Comparison of ENCODE assay signal across 11 cellular contexts in the genomic region with DNA sequence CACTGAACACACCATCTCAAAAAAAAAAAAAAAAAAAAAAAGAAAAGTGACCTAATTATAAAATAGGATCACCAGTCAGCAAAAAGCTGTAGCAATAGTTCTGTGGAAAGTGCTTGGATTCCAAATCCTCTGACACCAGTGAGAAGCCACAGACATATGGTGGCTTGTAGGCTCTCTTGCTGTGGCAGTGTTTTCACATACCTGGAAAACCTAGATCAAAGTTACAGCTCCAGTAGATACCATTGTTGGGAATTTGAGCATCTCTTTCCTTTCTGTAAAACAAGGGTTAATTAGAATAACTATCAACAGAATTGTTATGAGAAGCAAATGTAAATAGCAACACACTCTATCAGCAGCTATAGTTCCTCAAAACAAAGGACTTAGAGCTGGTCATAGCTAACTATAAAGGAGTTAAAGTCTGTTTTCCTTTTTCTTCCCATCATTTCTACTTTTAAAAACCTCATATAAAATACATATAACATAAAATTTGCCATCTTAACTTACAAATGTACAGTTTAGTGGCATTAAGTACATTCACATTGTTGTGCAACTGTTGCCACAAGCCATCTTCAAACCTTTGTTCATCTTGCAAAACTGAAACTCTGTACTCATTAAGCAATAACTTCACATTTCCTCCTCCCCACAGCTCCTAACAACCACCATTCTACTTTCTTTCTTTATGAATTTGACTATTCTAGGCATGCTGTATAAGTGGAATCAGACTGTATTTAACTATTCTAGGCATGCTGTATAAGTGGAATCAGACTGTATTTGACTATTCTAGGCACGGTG. TPM values are rescaled to one million over a fixed set of nuclear protein-coding genes. Genes with fewer than 3 reads are reported as not detected.
DNase-seq lines count a peak whose midpoint lies in the region; ATAC-seq and TF ChIP-seq lines count a peak whose summit lies in the region.
"Had no signal": no experiment of that assay in that cellular context is flagged by ENCODE, and none has a peak within 500 bp of the region (broad histone marks: within the 10 kb centered on the region; RNA-seq: fewer than 3 reads in every experiment).

No MANE protein-coding gene starts in this region.

- no peak for DNase-seq in activated CD4-positive, alpha-beta T cell treated with anti-CD3 and anti-CD28 coated beads for 36 hours
- DNase-seq in activated CD4-positive, alpha-beta T cell treated with anti-CD3 and anti-CD28 coated beads, Interleukin-2, amount 50 U/mL, for 1 hour: no peak
- peak; percentile 92 for DNase-seq in NOMO-1 treated with DMSO at 0.1 percent for 48 hours (lab: John Stamatoyannopoulos, UW; ENCODE audit: unreplicated experiment)
- no peak for DNase-seq in naive thymus-derived CD4-positive, alpha-beta T cell
- no peak for DNase-seq in NCI-H82 treated with DMSO at 0.1 percent for 48 hours (lab: John Stamatoyannopoulos, UW; ENCODE audit: unreplicated experiment)
- no peak for DNase-seq in dorsolateral prefrontal cortex
- DNase-seq: activated CD8-positive, alpha-beta memory T cell treated with anti-CD3 and anti-CD28 coated beads, Interleukin-2, amount 50 U/mL, for 4 hours; effector memory CD8-positive, alpha-beta T cell had no signal

- intact Hi-C loops in activated CD4-positive, alpha-beta T cell treated with anti-CD3 and anti-CD28 coated beads for 36 hours (cut with DNase I, micrococcal nuclease): no loop called here
- intact Hi-C loops in naive thymus-derived CD4-positive, alpha-beta T cell (cut with micrococcal nuclease): no loop called here
- intact Hi-C loops in dorsolateral prefrontal cortex (cut with DNase I): no loop called here

- no peaks in the 10 kb centered on the region for H3K4me1 ChIP-seq in naive thymus-derived CD4-positive, alpha-beta T cell (ENCODE audit: control insufficient read depth in 2 of 2, insufficient read depth in 2 of 2, low read length in 2 of 2)

- H3K36me3 Mint-ChIP-seq in activated CD4-positive, alpha-beta T cell treated with anti-CD3 and anti-CD28 coated beads for 36 hours (ENCODE audit: low read depth): no peaks in the 10 kb centered on the region
- peaks cover 0 to 4% (median 0%) of the 10 kb centered on the region in 5 donors for H3K36me3 Mint-ChIP-seq in naive thymus-derived CD4-positive, alpha-beta T cell

- H3K9me3 ChIP-seq in naive thymus-derived CD4-positive, alpha-beta T cell (ENCODE audit: control insufficient read depth in 2 of 3, low read length in 3 of 3): no peaks in the 10 kb centered on the region

- peaks cover 0 to 2% (median 0%) of the 10 kb centered on the region in 3 experiments for H3K36me3 ChIP-seq in naive thymus-derived CD4-positive, alpha-beta T cell (ENCODE audit: control insufficient read depth in 2 of 3, insufficient read depth in 3 of 3, low read length in 3 of 3)

- ATAC-seq in activated CD4-positive, alpha-beta T cell treated with anti-CD3 and anti-CD28 coated beads for 36 hours: peak; percentile 68
- ATAC-seq in HG02981 (IDR thresholded peaks at IDR 0.05; ENCODE audit: unreplicated experiment) (peak; percentile 77), esophagus mucosa (no peak)
- peak; percentile 31 for ATAC-seq in naive thymus-derived CD4-positive, alpha-beta T cell
- ATAC-seq: effector memory CD8-positive, alpha-beta T cell had no signal

- no peak overlapping the region for H3K27ac ChIP-seq in naive thymus-derived CD4-positive, alpha-beta T cell (ENCODE audit: low read depth, low read length)
- no peak overlapping the region for H3K27ac ChIP-seq in dorsolateral prefrontal cortex
- H3K27ac ChIP-seq: 22Rv1 had no signal

- H3K9me3 Mint-ChIP-seq in activated CD4-positive, alpha-beta T cell treated with anti-CD3 and anti-CD28 coated beads for 36 hours (ENCODE audit: low read depth): no peaks in the 10 kb centered on the region
- H3K9me3 Mint-ChIP-seq in naive thymus-derived CD4-positive, alpha-beta T cell: no peaks in the 10 kb centered on the region
- H3K9me3 Mint-ChIP-seq: effector memory CD8-positive, alpha-beta T cell had no signal

- TF ChIP-seq CTCF in dorsolateral prefrontal cortex (IDR thresholded peaks at IDR 0.05 in 54 of 56, conservative IDR thresholded peaks at IDR 0.05 in 2 of 56; ENCODE audit: low read depth in 1 of 56, partially characterized antibody in 56 of 56): no peak

- H3K27ac Mint-ChIP-seq in activated CD4-positive, alpha-beta T cell treated with anti-CD3 and anti-CD28 coated beads for 36 hours: no peak overlapping the region
- H3K27ac Mint-ChIP-seq in naive thymus-derived CD4-positive, alpha-beta T cell: no peak overlapping the region
- H3K27ac Mint-ChIP-seq: effector memory CD8-positive, alpha-beta T cell had no signal

- CTCF ChIA-PET in activated CD4-positive, alpha-beta T cell treated with anti-CD3 and anti-CD28 coated beads for 36 hours (lab: Charles Lee): no interaction called here
- CTCF ChIA-PET in naive thymus-derived CD4-positive, alpha-beta T cell (lab: Charles Lee): no interaction called here

- no peak overlapping the region for H3K4me3 ChIP-seq in naive thymus-derived CD4-positive, alpha-beta T cell (ENCODE audit: low read length)
- H3K4me3 ChIP-seq in dorsolateral prefrontal cortex: no peak overlapping the region

- POLR2A ChIA-PET in activated CD4-positive, alpha-beta T cell treated with anti-CD3 and anti-CD28 coated beads for 36 hours (lab: Charles Lee): no interaction called here
- POLR2A ChIA-PET in naive thymus-derived CD4-positive, alpha-beta T cell (lab: Charles Lee): interaction anchor here (0.7 kb wide), 1 partner anchor 103 kb away, joined by 4 read pairs; no protein-coding TSS in a partner anchor

- H3K4me1 Mint-ChIP-seq in activated CD4-positive, alpha-beta T cell treated with anti-CD3 and anti-CD28 coated beads for 36 hours: peaks cover 14% of the 10 kb centered on the region
- H3K4me1 Mint-ChIP-seq in naive thymus-derived CD4-positive, alpha-beta T cell: peaks cover 12 to 20% (median 14%) of the 10 kb centered on the region in 7 donors

- peaks cover 4 to 16% of the 10 kb centered on the region in 2 donors for H3K27me3 ChIP-seq in naive thymus-derived CD4-positive, alpha-beta T cell (ENCODE audit: control insufficient read depth in 2 of 2, insufficient read depth in 2 of 2, low read length in 2 of 2)
- H3K27me3 ChIP-seq in dorsolateral prefrontal cortex: peaks cover 0 to 16% (median 0%) of the 10 kb centered on the region in 45 donors

- peaks cover 31% of the 10 kb centered on the region for H3K27me3 Mint-ChIP-seq in activated CD4-positive, alpha-beta T cell treated with anti-CD3 and anti-CD28 coated beads for 36 hours
- H3K27me3 Mint-ChIP-seq in naive thymus-derived CD4-positive, alpha-beta T cell: peaks cover 37 to 53% (median 48%) of the 10 kb centered on the region in 5 donors

- H3K4me3 Mint-ChIP-seq in activated CD4-positive, alpha-beta T cell treated with anti-CD3 and anti-CD28 coated beads for 36 hours: no peak overlapping the region
- H3K4me3 Mint-ChIP-seq in naive thymus-derived CD4-positive, alpha-beta T cell: no peak overlapping the region
- H3K4me3 Mint-ChIP-seq: effector memory CD8-positive, alpha-beta T cell had no signal

RNA-seq across cellular contexts. Expression of a gene that starts 4.3 kb away (rescaled TPM):
- total RNA-seq in activated CD4-positive, alpha-beta T cell treated with anti-CD3 and anti-CD28 coated beads for 36 hours: not detected
- total RNA-seq in naive thymus-derived CD4-positive, alpha-beta T cell: under 1 TPM in 2 of 5 experiments, not detected in 3; 0.56 TPM
- polyA plus RNA-seq in naive thymus-derived CD4-positive, alpha-beta T cell: not detected
- total RNA-seq in dorsolateral prefrontal cortex (10 to 100 TPM in 4 of 120 experiments, 1 to 10 TPM in 114, under 1 TPM in 2; 0.72 to 13.2 (median 3.1) TPM), esophagus mucosa (0.04 TPM)

RNA-seq across cellular contexts. Expression of a gene that starts 46.2 kb away (rescaled TPM):
- total RNA-seq in activated CD4-positive, alpha-beta T cell treated with anti-CD3 and anti-CD28 coated beads for 36 hours: 10 to 100 TPM; 20.8 to 21.5 TPM
- total RNA-seq in naive thymus-derived CD4-positive, alpha-beta T cell: 10 to 100 TPM in 4 of 5 experiments, 1 to 10 TPM in 1; 8.8 to 21.5 (median 18.7) TPM
- 10 to 100 TPM in 1 of 2 donors, 1 to 10 TPM in 1; 7.6 to 15.3 TPM for polyA plus RNA-seq in naive thymus-derived CD4-positive, alpha-beta T cell
- total RNA-seq in dorsolateral prefrontal cortex (10 to 100 TPM; 16.2 to 37.8 (median 25.1) TPM), esophagus mucosa (14.2 TPM)
